8 cellular contexts compared by ENCODE assay signal in the genomic region with DNA sequence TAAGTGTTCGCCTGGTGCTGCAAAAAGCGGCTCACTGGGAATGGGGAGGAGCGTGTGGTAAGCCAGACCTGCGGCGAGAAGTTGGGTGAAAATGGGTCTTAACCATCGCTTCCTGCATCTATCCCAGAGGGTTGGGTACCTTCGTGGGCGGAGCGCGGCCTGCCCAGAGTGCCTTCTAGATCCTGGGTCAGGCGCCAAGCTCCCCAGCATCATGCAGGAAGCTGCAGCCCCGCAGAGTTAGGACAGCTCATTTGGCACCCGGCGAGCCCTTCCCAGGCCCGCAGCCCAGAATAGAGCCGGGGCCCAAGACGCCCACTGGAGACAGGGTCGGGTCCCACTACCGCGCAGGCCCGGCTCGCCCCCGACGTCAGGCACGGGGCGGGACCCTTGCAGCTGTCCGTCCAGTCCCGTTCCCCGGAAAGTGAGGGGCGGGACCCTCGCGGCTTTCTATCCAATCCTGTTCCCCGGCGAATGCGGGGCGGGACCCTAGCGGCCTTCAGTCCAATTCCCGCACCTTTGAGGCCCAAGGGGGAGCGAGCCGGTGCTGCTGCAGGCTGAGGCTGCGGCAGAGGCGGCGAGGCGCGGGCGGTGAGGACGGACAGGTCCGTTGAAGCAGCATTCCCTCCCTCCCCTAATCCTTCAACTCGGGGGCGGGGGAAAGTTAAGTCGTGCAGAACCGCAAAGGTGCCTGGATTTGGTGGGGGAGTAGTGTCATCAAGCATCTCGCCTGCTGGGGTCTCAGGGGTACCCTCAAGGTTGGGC. TPM values are rescaled to one million over a fixed set of nuclear protein-coding genes. Genes with fewer than 3 reads are reported as not detected.
A peak's percentile ranks its signal among the peaks of the same experiment; 100 is the strongest.
DNase-seq lines count a peak whose midpoint lies in the region; FAIRE-seq and TF ChIP-seq lines count a peak whose summit lies in the region.

A gene with protein sequence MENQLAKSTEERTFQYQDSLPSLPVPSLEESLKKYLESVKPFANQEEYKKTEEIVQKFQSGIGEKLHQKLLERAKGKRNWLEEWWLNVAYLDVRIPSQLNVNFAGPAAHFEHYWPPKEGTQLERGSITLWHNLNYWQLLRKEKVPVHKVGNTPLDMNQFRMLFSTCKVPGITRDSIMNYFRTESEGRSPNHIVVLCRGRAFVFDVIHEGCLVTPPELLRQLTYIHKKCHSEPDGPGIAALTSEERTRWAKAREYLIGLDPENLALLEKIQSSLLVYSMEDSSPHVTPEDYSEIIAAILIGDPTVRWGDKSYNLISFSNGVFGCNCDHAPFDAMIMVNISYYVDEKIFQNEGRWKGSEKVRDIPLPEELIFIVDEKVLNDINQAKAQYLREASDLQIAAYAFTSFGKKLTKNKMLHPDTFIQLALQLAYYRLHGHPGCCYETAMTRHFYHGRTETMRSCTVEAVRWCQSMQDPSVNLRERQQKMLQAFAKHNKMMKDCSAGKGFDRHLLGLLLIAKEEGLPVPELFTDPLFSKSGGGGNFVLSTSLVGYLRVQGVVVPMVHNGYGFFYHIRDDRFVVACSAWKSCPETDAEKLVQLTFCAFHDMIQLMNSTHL (plus strand): TSS at position 499 of the 762 bp plus-strand sequence. CDS start 3,405 bp downstream, outside the sequence.

- H3K79me2 ChIP-seq in MM.1S (ENCODE audit: low read length): no peaks in the 10 kb centered on the region

- no peaks in the 10 kb centered on the region for H3K27me3 ChIP-seq in HAP-1 (ENCODE audit: low read depth)
- no peaks in the 10 kb centered on the region for H3K27me3 ChIP-seq in MM.1S (replicated peaks; ENCODE audit: insufficient read depth, low read length)
- no peaks in the 10 kb centered on the region for H3K27me3 ChIP-seq in SJCRH30
- H3K27me3 ChIP-seq in neuron (ENCODE audit: insufficient read depth, low read length): no peaks in the 10 kb centered on the region

- H3K9me3 ChIP-seq in HAP-1 (no peaks in the 10 kb centered on the region), MM.1S (replicated peaks; ENCODE audit: insufficient read depth, low read length) (no peaks in the 10 kb centered on the region), SJCRH30 (replicated peaks) (no peaks in the 10 kb centered on the region), neuron (ENCODE audit: low read length) (peaks cover 8% of the 10 kb centered on the region)

- H3K9ac ChIP-seq in MM.1S (ENCODE audit: low read length): peak within 1 kb of the TSS; percentile 67; the same call in 1 of the 2 replicates

- H3K4me1 ChIP-seq in HAP-1: peaks cover 11% of the 10 kb centered on the region
- peaks cover 30% of the 10 kb centered on the region for H3K4me1 ChIP-seq in MM.1S (ENCODE audit: low read length)
- H3K4me1 ChIP-seq in SJCRH30: peaks cover 6% of the 10 kb centered on the region
- peaks cover 20% of the 10 kb centered on the region for H3K4me1 ChIP-seq in neuron (ENCODE audit: insufficient read depth, low read length)

- H2AFZ ChIP-seq in MM.1S (ENCODE audit: low read length) (peak within 1 kb of the TSS; percentile 99), neuron (ENCODE audit: low read depth, low read length) (peak within 1 kb of the TSS; percentile 75)

- peak within 1 kb of the TSS; percentile 40 for H3K4me3 ChIP-seq in HAP-1
- peak within 1 kb of the TSS; percentile 80 for H3K4me3 ChIP-seq in MM.1S (ENCODE audit: low read length)
- peak within 1 kb of the TSS; percentile 69 for H3K4me3 ChIP-seq in SJCRH30
- H3K4me3 ChIP-seq in neuron (ENCODE audit: low read length): peak within 1 kb of the TSS; percentile 96

- TF ChIP-seq CTCF in MM.1S (IDR thresholded peaks at IDR 0.05; ENCODE audit: low read length): no peak

- DNase-seq in HAP-1 (ENCODE audit: low spot score in 2 of 2) (peak; percentile 63 to 92), MM.1S (peak; percentile 94), SJCRH30 (peak; percentile 95 to 96), foreskin melanocyte (peak; percentile 84), stromal cell of bone marrow (ENCODE audit: low read depth) (peak; percentile 90)
- peak; percentile 73 to 93 (median 82) for DNase-seq in activated naive CD4-positive, alpha-beta T cell (lab: John Stamatoyannopoulos, UW)

- no peaks in the 10 kb centered on the region for H3K36me3 ChIP-seq in HAP-1 (replicated peaks)
- H3K36me3 ChIP-seq in MM.1S (replicated peaks; ENCODE audit: insufficient read depth, low read length): no peaks in the 10 kb centered on the region
- H3K36me3 ChIP-seq in SJCRH30: peaks cover 11% of the 10 kb centered on the region; the same call in 1 of the 2 replicates
- H3K36me3 ChIP-seq in neuron (ENCODE audit: insufficient read depth, low read length): peaks cover 35% of the 10 kb centered on the region

- in situ Hi-C loops in HAP-1 (cut with MboI; ENCODE audit: low sequenced_read_pairs): no loop called here

- H3F3A ChIP-seq in MM.1S (ENCODE audit: insufficient read depth, low read length): peaks cover 13% of the 10 kb centered on the region

- H3K27ac ChIP-seq in MM.1S (ENCODE audit: low read length) (peak within 1 kb of the TSS; percentile 69; the same call in 1 of the 2 replicates), SJCRH30 (peak within 1 kb of the TSS; percentile 18)

- no peaks in the 10 kb centered on the region for H3K9me2 ChIP-seq in MM.1S (replicated peaks; ENCODE audit: insufficient read depth, low read length)

- peak within 1 kb of the TSS; percentile 99 for H3K4me2 ChIP-seq in MM.1S (ENCODE audit: low read depth, low read length)

- H4K20me1 ChIP-seq in MM.1S (ENCODE audit: insufficient read depth, low read length): no peaks in the 10 kb centered on the region

- FAIRE-seq in G401.6 (lab: Jason Lieb, UNC): peak; percentile 95

RNA-seq across cellular contexts. Expression of the gene that starts here (rescaled TPM):
- total RNA-seq in SJCRH30 (2014; rRNA removed; shearing (Covaris generic)): 11.0 and 15.7 TPM in 2 replicates

Comparison
In these comparisons a context has a peak if more than half of its experiments do, and no peak if none do; other contexts are left out.
1. Peak in every context shown above with its lines: DNase-seq, H3K4me3 ChIP-seq and H3K27ac ChIP-seq.
2. H3K4me3 ChIP-seq: peak in every context shown above with its lines; median percentile 96 in neuron; 80 in MM.1S; 69 in SJCRH30; 40 in HAP-1.